ENCODE assay signal across 8 cellular contexts in the genomic region with DNA sequence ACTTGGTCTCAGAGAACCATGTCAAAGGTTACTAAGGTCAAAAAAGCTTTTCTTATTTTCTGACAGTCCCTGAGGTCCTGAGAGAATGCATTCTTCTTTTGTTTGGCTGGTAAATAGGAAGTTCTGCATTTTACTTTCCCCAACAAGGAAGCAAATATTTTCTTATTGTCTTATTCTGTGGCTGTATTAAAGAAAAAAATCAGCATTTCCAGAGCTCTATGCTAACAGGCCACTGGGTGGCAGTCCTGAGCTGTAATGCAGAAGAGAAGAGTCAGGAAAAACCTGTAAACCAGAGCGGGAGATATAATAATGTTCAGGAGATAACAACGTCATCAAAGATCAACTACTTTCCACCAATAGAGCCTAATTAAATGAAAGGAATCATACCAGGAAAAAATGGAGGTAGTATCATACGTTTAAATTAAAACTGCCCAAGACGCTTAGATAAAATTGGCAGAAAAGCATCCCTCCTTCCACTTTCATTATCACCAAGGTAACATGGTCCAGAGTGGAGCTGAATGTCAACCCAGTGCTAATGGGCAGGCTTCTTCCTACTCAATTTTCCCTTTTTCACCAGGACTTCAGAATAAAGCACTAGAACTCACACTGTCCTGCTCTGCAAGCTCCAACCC. TPM values are rescaled to one million over a fixed set of nuclear protein-coding genes. Genes with fewer than 3 reads are reported as not detected.
A peak's percentile ranks its signal among the peaks of the same experiment; 100 is the strongest.
DNase-seq lines count a peak whose midpoint lies in the region; ATAC-seq and TF ChIP-seq lines count a peak whose summit lies in the region.

No MANE protein-coding gene starts in this region.

- H3K36me3 ChIP-seq in OCI-LY1 (ENCODE audit: insufficient read depth, low read length): no peaks in the 10 kb centered on the region

- intact Hi-C loops in natural killer cell (cut with micrococcal nuclease): loop anchor here (1.0 kb wide), 3 partner anchors 267 to 379 kb away; no protein-coding TSS in a partner anchor

- peak; percentile 65 to 82 (median 72) for ATAC-seq in natural killer cell
- ATAC-seq in GM19328 (IDR thresholded peaks at IDR 0.05; ENCODE audit: unreplicated experiment): no peak

- H3K4me3 ChIP-seq in OCI-LY1 (ENCODE audit: low read depth, low read length, poor library complexity, severe bottlenecking): no peak overlapping the region
- H3K4me3 ChIP-seq in epithelial cell of proximal tubule (ENCODE audit: low read depth, low read length): peak overlapping the region; percentile 21

- H2AFZ ChIP-seq in OCI-LY1 (ENCODE audit: low read length): no peak overlapping the region

- H3K79me2 ChIP-seq in OCI-LY1 (ENCODE audit: insufficient read depth, low read length): no peaks in the 10 kb centered on the region

- H3K4me2 ChIP-seq in OCI-LY1 (ENCODE audit: low read length): peak overlapping the region; percentile 19

- peak; percentile 96 for TF ChIP-seq CTCF in OCI-LY1 (IDR thresholded peaks at IDR 0.05; ENCODE audit: low read length)
- TF ChIP-seq CTCF in epithelial cell of proximal tubule (conservative IDR thresholded peaks at IDR 0.05; ENCODE audit: low read depth, low read length): peak; percentile 96
- peak; percentile 89 for TF ChIP-seq CTCF in natural killer cell (IDR thresholded peaks at IDR 0.05)

- H3K4me1 Mint-ChIP-seq in natural killer cell: peaks cover 12% of the 10 kb centered on the region in 2 donors

- no peak overlapping the region for H3K27ac ChIP-seq in OCI-LY1 (ENCODE audit: low read depth, low read length, poor library complexity, severe bottlenecking)

- DNase-seq in DMS53 treated with DMSO at 0.1 percent for 48 hours (lab: John Stamatoyannopoulos, UW; ENCODE audit: unreplicated experiment) (peak; percentile 81), HuH-7.5 (ENCODE audit: low spot score) (peak; percentile 23), epithelial cell of proximal tubule (ENCODE audit: low read depth) (no peak), natural killer cell (peak; percentile 47)
- peak; percentile 73 for DNase-seq in activated CD8-positive, alpha-beta memory T cell treated with anti-CD3 and anti-CD28 coated beads, Interleukin-2, amount 50 U/mL, for 48 hours
- peak; percentile 28 to 68 (median 50) for DNase-seq in stimulated activated naive CD4-positive, alpha-beta T cell (lab: John Stamatoyannopoulos, UW)

- no peaks in the 10 kb centered on the region for H3K9me3 Mint-ChIP-seq in natural killer cell

- peaks cover 15 to 17% of the 10 kb centered on the region in 2 donors for H3K27me3 Mint-ChIP-seq in natural killer cell (ENCODE audit: low read depth in 2 of 2)

- no peaks in the 10 kb centered on the region for H3K9me3 ChIP-seq in OCI-LY1 (ENCODE audit: low read length)

- no peak overlapping the region for H3K9ac ChIP-seq in OCI-LY1 (ENCODE audit: low read length)

- no peak overlapping the region for H3K27ac Mint-ChIP-seq in natural killer cell

- H3K36me3 Mint-ChIP-seq in natural killer cell: no peaks in the 10 kb centered on the region

- H3K4me3 Mint-ChIP-seq in natural killer cell: peak overlapping the region; percentile 49

- no peaks in the 10 kb centered on the region for H4K20me1 ChIP-seq in OCI-LY1 (ENCODE audit: insufficient read depth, low read length)

- H3K9me2 ChIP-seq in OCI-LY1 (ENCODE audit: low read depth, low read length): no peaks in the 10 kb centered on the region

- no peaks in the 10 kb centered on the region for H3F3A ChIP-seq in OCI-LY1 (ENCODE audit: insufficient read depth, low read length)

- no peaks in the 10 kb centered on the region for H3K27me3 ChIP-seq in OCI-LY1 (ENCODE audit: insufficient read depth, low read length)

- H3K4me1 ChIP-seq in OCI-LY1 (ENCODE audit: insufficient read depth, low read length, severe bottlenecking): no peaks in the 10 kb centered on the region

RNA-seq across cellular contexts. Expression of a gene that starts 55.6 kb away (rescaled TPM):
- 27.7 and 29.6 TPM in 2 replicates for total RNA-seq in epithelial cell of proximal tubule
- 1 to 10 TPM in 1 of 3 donors, under 1 TPM in 2; 0.25 to 1.1 (median 0.35) TPM for total RNA-seq in natural killer cell

Comparison
In these comparisons a context has a peak if more than half of its experiments do, and no peak if none do; other contexts are left out.
1. RNA of a gene that starts 55.6 kb away (total RNA-seq): 27.7 to 29.6 TPM in epithelial cell of proximal tubule; 0.25 to 1.1 TPM in natural killer cell; every median in the first group is over 10 times any median in the second.
2. Peak in every context shown above with its lines, with median percentiles within 50 percentile points of each other: CTCF ChIP-seq.